In the genomic region with DNA sequence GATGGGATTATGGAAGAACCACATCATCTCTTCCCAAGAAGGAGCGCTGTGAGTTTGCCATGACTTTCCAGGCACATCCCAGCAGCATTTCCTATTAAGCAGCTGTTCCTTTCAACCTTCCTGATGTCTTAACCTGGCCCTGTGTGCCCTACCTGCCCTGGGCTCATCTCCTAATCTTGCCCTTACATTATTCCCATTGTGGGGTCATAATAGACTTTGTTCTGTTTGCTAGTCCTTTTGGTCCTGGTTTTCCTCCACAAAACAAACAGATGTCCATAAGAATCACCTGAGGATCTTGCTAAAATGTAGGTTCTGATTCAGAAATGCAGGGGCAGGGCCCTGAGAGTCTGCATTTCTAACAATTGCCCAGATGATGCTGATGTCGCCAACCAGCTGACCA, we compare ENCODE assay signal across 28 cellular contexts.
"Had no signal": no experiment of that assay in that cellular context is flagged by ENCODE, and none has a peak within 500 bp of the region (broad histone marks: within the 10 kb centered on the region; RNA-seq: fewer than 3 reads in every experiment).

No MANE protein-coding gene starts in this region.

- H3K36me3 ChIP-seq: ascending aorta, MG63, Peyer's patch, SJCRH30, WERI-Rb-1 had no signal

- H3K4me3 Mint-ChIP-seq: activated CD8-positive, alpha-beta T cell treated with anti-CD3 and anti-CD28 coated beads, Interleukin-2, amount 10 ng/mL, durations not matched to agents 7 days and 5 days; activated naive CD8-positive, alpha-beta T cell treated with anti-CD3 and anti-CD28 coated beads, Interleukin-2, amount 50 U/mL, for 24 hours had no signal

- H3K9me3 ChIP-seq: ascending aorta, body of pancreas, MG63, Peyer's patch, SJCRH30, SK-N-SH had no signal

- H3K27me3 ChIP-seq: ascending aorta, body of pancreas, MG63, Peyer's patch, SJCRH30 had no signal

- H3K27ac Mint-ChIP-seq: activated CD8-positive, alpha-beta T cell treated with anti-CD3 and anti-CD28 coated beads, Interleukin-2, amount 10 ng/mL, durations not matched to agents 7 days and 5 days; activated naive CD8-positive, alpha-beta T cell treated with anti-CD3 and anti-CD28 coated beads, Interleukin-2, amount 50 U/mL, for 24 hours had no signal

- H3K9me2 ChIP-seq: SK-N-SH had no signal

- H3K9me3 Mint-ChIP-seq: activated naive CD8-positive, alpha-beta T cell treated with anti-CD3 and anti-CD28 coated beads, Interleukin-2, amount 50 U/mL, for 24 hours had no signal

- ATAC-seq: activated CD8-positive, alpha-beta T cell treated with anti-CD3 and anti-CD28 coated beads, Interleukin-2, amount 10 ng/mL, durations not matched to agents 7 days and 5 days; activated naive CD8-positive, alpha-beta T cell treated with anti-CD3 and anti-CD28 coated beads, Interleukin-2, amount 50 U/mL, for 24 hours; body of pancreas had no signal

- H3K4me3 ChIP-seq: ascending aorta, body of pancreas, MG63, Peyer's patch, SJCRH30 had no signal

- H3K4me2 ChIP-seq: KMS-11, SK-N-SH had no signal

- H3K9ac ChIP-seq: KMS-11, SK-N-SH had no signal

- H3K27ac ChIP-seq: body of pancreas, KMS-11, Peyer's patch, RWPE1, SJCRH30, WERI-Rb-1 had no signal

- DNase-seq: activated CD4-positive, alpha-beta T cell treated with anti-CD3 and anti-CD28 coated beads for 4 hours; activated CD4-positive, alpha-beta T cell treated with anti-CD3 and anti-CD28 coated beads, Interleukin-2, amount 50 U/mL, for 4 hours; activated CD8-positive, alpha-beta memory T cell treated with anti-CD3 and anti-CD28 coated beads, Interleukin-2, amount 50 U/mL, for 48 hours; activated CD8-positive, alpha-beta T cell treated with anti-CD3 and anti-CD28 coated beads, Interleukin-2, amount 10 ng/mL, durations not matched to agents 7 days and 5 days; activated naive CD4-positive, alpha-beta T cell treated with anti-CD3 and anti-CD28 coated beads, Interleukin-2, amount 50 U/mL, for 16 hours; activated naive CD8-positive, alpha-beta T cell treated with anti-CD3 and anti-CD28 coated beads, Interleukin-2, amount 50 U/mL, for 24 hours; activated T-cell treated with anti-CD3 and anti-CD28 coated beads, Interleukin-2, amount 50 U/mL, for 1 hour; amniotic stem cell; body of pancreas; MG63; MV-4-11; NCI-H1105; NCI-H1436; NCI-H1694 treated with DMSO at 0.1 percent for 48 hours; NCI-H2029 treated with DMSO at 0.1 percent for 48 hours; NCI-H345; NCI-H510A; NCI-H526 treated with DMSO at 0.1 percent for 48 hours; NCI-H82; Peyer's patch; Right ventricle myocardium superior; SJCRH30; SK-N-SH; T-helper 1 cell; WERI-Rb-1 had no signal
